In the genomic region with DNA sequence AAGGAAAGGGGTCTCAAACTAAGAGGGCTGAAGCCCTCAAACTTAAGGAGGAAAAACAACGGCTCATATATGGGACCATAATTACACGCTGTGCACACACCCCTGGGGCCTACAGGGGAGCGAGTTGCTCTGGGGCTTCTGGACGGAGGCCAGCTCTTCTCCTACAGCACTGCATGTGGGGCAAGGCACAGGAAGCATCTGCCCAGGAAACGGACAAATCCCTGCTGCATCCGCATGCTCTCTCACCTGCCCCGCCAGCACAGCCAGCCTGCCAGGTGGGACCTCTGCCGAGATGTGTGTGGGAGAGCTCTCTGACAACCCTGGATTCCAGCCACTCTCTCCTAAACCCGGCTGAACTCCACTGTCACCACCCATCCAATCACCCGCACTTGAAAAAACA, we compare ENCODE assay signal across 8 cellular contexts. TPM values are rescaled to one million over a fixed set of nuclear protein-coding genes. Genes with fewer than 3 reads are reported as not detected.
A peak's percentile ranks its signal among the peaks of the same experiment; 100 is the strongest.
DNase-seq lines count a peak whose midpoint lies in the region; ATAC-seq and TF ChIP-seq lines count a peak whose summit lies in the region.
"Had no signal": no experiment of that assay in that cellular context is flagged by ENCODE, and none has a peak within 500 bp of the region (broad histone marks: within the 10 kb centered on the region; RNA-seq: fewer than 3 reads in every experiment).

No MANE protein-coding gene starts in this region.

- RAD21 ChIA-PET in HCT116 (lab: Charles Lee; ENCODE audit: low non-redundant PET in 1 of 2, low total read pairs in 2 of 2, uncharacterized antibody in 2 of 2, unreplicated experiment in 2 of 2) = no interaction called here

- no peak overlapping the region for H3K14ac ChIP-seq in trophoblast cell (ENCODE audit: low read length)

- no peak overlapping the region for H2BK5ac ChIP-seq in trophoblast cell (ENCODE audit: low read depth, low read length, poor library complexity)

- DNase-seq in HCT116 (ENCODE audit: low read depth, low spot score) = no peak
- peak; percentile 80 for DNase-seq in NCI-H345 treated with DMSO at 0.1 percent for 48 hours (lab: John Stamatoyannopoulos, UW; ENCODE audit: unreplicated experiment)
- DNase-seq in chondrocyte (ENCODE audit: low spot score) = no peak
- DNase-seq in trophoblast cell = no peak
- no peak for DNase-seq in NK-92 treated with Interleukin-12 subunit alpha and Interleukin-12 subunit beta, amount 100 ng/mL, for 24 hours (lab: John Stamatoyannopoulos, UW)
- DNase-seq in posterior vena cava (ENCODE audit: low spot score) = no peak
- no peak for DNase-seq in Ammon's horn (ENCODE audit: low spot score)
- DNase-seq: stimulated activated CD4-positive, alpha-beta T cell treated with anti-CD3 and anti-CD28 coated beads, Interleukin-2, amount 100 ng/mL, for 48 hours had no signal

- no peaks in the 10 kb centered on the region for H4K20me1 ChIP-seq in HCT116 (ENCODE audit: insufficient read depth)

- H4K12ac ChIP-seq in trophoblast cell (ENCODE audit: low read depth, low read length) = no peak overlapping the region

- H3K27ac ChIP-seq in HCT116 (ENCODE audit: low read depth, low read length) (no peak overlapping the region), trophoblast cell (ENCODE audit: low read depth, low read length) (peak overlapping the region; percentile 34)

- peak overlapping the region; percentile 38 for H3K18ac ChIP-seq in trophoblast cell (ENCODE audit: low read length)

- H3K27me3 Mint-ChIP-seq in chondrocyte (ENCODE audit: low read depth) = no peaks in the 10 kb centered on the region

- no peak overlapping the region for H4K91ac ChIP-seq in trophoblast cell (ENCODE audit: low read depth, low read length)

- H2BK12ac ChIP-seq in trophoblast cell (ENCODE audit: low read length) = no peak overlapping the region

- no peaks in the 10 kb centered on the region for H3K9me2 ChIP-seq in HCT116 (ENCODE audit: insufficient read depth)

- H3K79me1 ChIP-seq in trophoblast cell (ENCODE audit: low read length) = no peaks in the 10 kb centered on the region

- CTCF ChIA-PET in HCT116 (lab: Charles Lee) = interaction anchor here (0.6 kb wide), 1 partner anchor 245 kb away, joined by 3 read pairs; no protein-coding TSS in a partner anchor

- H3K4me1 Mint-ChIP-seq in chondrocyte (ENCODE audit: low read depth) = peaks cover 43% of the 10 kb centered on the region

- TF ChIP-seq CTCF in HCT116 (IDR thresholded peaks at IDR 0.05 in 2 of 3, conservative IDR thresholded peaks at IDR 0.05 in 1 of 3; ENCODE audit: borderline replicate concordance in 1 of 3, insufficient read depth in 1 of 3, low read depth in 2 of 3, low read length in 2 of 3) (no peak), chondrocyte (IDR thresholded peaks at IDR 0.05) (no peak)

- TF ChIP-seq RAD21 in HCT116 (IDR thresholded peaks at IDR 0.05; ENCODE audit: low read depth) = no peak

- no peaks in the 10 kb centered on the region for H3K79me2 ChIP-seq in HCT116 (ENCODE audit: insufficient read depth, low read length)
- H3K79me2 ChIP-seq in trophoblast cell (ENCODE audit: control insufficient read depth, insufficient read depth, low read length, poor library complexity) = no peaks in the 10 kb centered on the region

- no peak overlapping the region for H2BK120ac ChIP-seq in trophoblast cell (ENCODE audit: insufficient read depth, low read length, poor library complexity)

- no peak for ATAC-seq in HCT116

- no peaks in the 10 kb centered on the region for H3K36me3 ChIP-seq in HCT116 (ENCODE audit: control insufficient read depth in 1 of 2, insufficient read depth in 2 of 2, low read length in 2 of 2)
- H3K36me3 ChIP-seq in trophoblast cell (ENCODE audit: control insufficient read depth in 1 of 2, insufficient read depth in 2 of 2, low read length in 2 of 2) = peaks cover 16 to 24% of the 10 kb centered on the region in 2 experiments

- H3K4me3 ChIP-seq in HCT116 (replicated peaks in 1 of 2; ENCODE audit: low read depth in 1 of 2, low read length in 2 of 2) = no peak overlapping the region
- no peak overlapping the region for H3K4me3 ChIP-seq in trophoblast cell (ENCODE audit: low read depth, low read length)

- no TSS peak for BruUV-seq in HCT116 (replicated peaks; lab: Mats Ljungman, UMichigan)

- H3K9me3 ChIP-seq in HCT116 (ENCODE audit: control insufficient read depth in 1 of 2, insufficient read depth in 1 of 2, low read depth in 1 of 2, low read length in 2 of 2) = no peaks in the 10 kb centered on the region
- H3K9me3 ChIP-seq in trophoblast cell (ENCODE audit: insufficient read depth, low read depth, low read length) = no peaks in the 10 kb centered on the region

- H3K23ac ChIP-seq in trophoblast cell (ENCODE audit: low read length) = no peak overlapping the region

- H3K4me1 ChIP-seq in HCT116 (ENCODE audit: control insufficient read depth in 1 of 2, insufficient read depth in 2 of 2, low read length in 2 of 2) (peaks cover 28 to 45% of the 10 kb centered on the region in 2 experiments), trophoblast cell (ENCODE audit: control insufficient read depth in 1 of 2, insufficient read depth in 2 of 2, low read length in 2 of 2) (peaks cover 11 to 21% of the 10 kb centered on the region in 2 experiments)

- no peak overlapping the region for H3K4me3 Mint-ChIP-seq in chondrocyte (ENCODE audit: unreplicated experiment)

- peaks cover under 1% of the 10 kb centered on the region for H3K36me3 Mint-ChIP-seq in chondrocyte (ENCODE audit: low read depth)

- 0 out of 2 replicates have a peak overlapping the region, but pooled peaks have one; percentile 39 for H3K9ac ChIP-seq in HCT116 (ENCODE audit: low read length)
- H3K9ac ChIP-seq in trophoblast cell (ENCODE audit: low read length) = no peak overlapping the region

- H2AFZ ChIP-seq in HCT116 (ENCODE audit: low read depth, low read length, poor library complexity, severe bottlenecking) (no peak overlapping the region), trophoblast cell (ENCODE audit: insufficient read depth, low read length, poor library complexity) (no peak overlapping the region)

- H3K4ac ChIP-seq in trophoblast cell (ENCODE audit: low read depth, low read length) = no peak overlapping the region

- no peaks in the 10 kb centered on the region for H3K27me3 ChIP-seq in HCT116 (ENCODE audit: insufficient read depth, low read length)
- no peaks in the 10 kb centered on the region for H3K27me3 ChIP-seq in trophoblast cell (ENCODE audit: insufficient read depth, low read length)

- H3K27ac Mint-ChIP-seq in chondrocyte (ENCODE audit: unreplicated experiment) = peak overlapping the region; percentile 97

- POLR2A ChIA-PET in HCT116 (lab: Charles Lee) = no interaction called here

- H4K8ac ChIP-seq in trophoblast cell (ENCODE audit: low read depth, low read length) = no peak overlapping the region

- no peaks in the 10 kb centered on the region for H3K9me3 Mint-ChIP-seq in chondrocyte (ENCODE audit: low read depth)

- no peak overlapping the region for H2AK5ac ChIP-seq in trophoblast cell (ENCODE audit: low read length)

- WGBS in trophoblast cell (ENCODE audit: extremely low coverage, insufficient coverage, insufficient read length) = no CpG with 5 or more reads among the region's 10 CpGs

- intact Hi-C loops in HCT116 (cut with micrococcal nuclease) (no loop called here), posterior vena cava (cut with DNase I) (loop anchor here in 1 of 2 donors (10.0 kb wide), 1 partner anchor 1839 kb away; no protein-coding TSS in a partner anchor)

- TF ChIP-seq POLR2A in HCT116 (IDR thresholded peaks at IDR 0.05; ENCODE audit: borderline replicate concordance, extremely low read depth, insufficient read depth, insufficient read length) = no peak

- H3K4me2 ChIP-seq in HCT116 (ENCODE audit: low read length) (peak overlapping the region; percentile 70), trophoblast cell (ENCODE audit: low read length) (no peak overlapping the region)

TF ChIP-seq in HCT116, 20 proteins besides CTCF, POLR2A, EP300 and RAD21:
- TF ChIP-seq, protein P1, sequence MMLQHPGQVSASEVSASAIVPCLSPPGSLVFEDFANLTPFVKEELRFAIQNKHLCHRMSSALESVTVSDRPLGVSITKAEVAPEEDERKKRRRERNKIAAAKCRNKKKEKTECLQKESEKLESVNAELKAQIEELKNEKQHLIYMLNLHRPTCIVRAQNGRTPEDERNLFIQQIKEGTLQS (IDR thresholded peaks at IDR 0.05) = no peak
- TF ChIP-seq EZH2 (IDR thresholded peaks at IDR 0.05) = no peak
- TF ChIP-seq POLR2AphosphoS5 (IDR thresholded peaks at IDR 0.05; ENCODE audit: low read depth, low read length) = no peak
- TF ChIP-seq SRF (IDR thresholded peaks at IDR 0.05; ENCODE audit: low read depth) = no peak
- no peak for TF ChIP-seq EGR1 (IDR thresholded peaks at IDR 0.05; ENCODE audit: low read depth)
- TF ChIP-seq, protein P2, sequence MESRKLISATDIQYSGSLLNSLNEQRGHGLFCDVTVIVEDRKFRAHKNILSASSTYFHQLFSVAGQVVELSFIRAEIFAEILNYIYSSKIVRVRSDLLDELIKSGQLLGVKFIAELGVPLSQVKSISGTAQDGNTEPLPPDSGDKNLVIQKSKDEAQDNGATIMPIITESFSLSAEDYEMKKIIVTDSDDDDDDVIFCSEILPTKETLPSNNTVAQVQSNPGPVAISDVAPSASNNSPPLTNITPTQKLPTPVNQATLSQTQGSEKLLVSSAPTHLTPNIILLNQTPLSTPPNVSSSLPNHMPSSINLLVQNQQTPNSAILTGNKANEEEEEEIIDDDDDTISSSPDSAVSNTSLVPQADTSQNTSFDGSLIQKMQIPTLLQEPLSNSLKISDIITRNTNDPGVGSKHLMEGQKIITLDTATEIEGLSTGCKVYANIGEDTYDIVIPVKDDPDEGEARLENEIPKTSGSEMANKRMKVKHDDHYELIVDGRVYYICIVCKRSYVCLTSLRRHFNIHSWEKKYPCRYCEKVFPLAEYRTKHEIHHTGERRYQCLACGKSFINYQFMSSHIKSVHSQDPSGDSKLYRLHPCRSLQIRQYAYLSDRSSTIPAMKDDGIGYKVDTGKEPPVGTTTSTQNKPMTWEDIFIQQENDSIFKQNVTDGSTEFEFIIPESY (IDR thresholded peaks at IDR 0.05; ENCODE audit: extremely low read depth, insufficient replicate concordance, low read length) = no peak
- no peak for TF ChIP-seq ZNF274 (IDR thresholded peaks at IDR 0.05; ENCODE audit: low read depth, low read length)
- no peak for TF ChIP-seq ELF1 (IDR thresholded peaks at IDR 0.05; ENCODE audit: borderline replicate concordance, low read depth)
- TF ChIP-seq FOSL1 (IDR thresholded peaks at IDR 0.05; ENCODE audit: low read depth) = no peak
- TF ChIP-seq JUND (IDR thresholded peaks at IDR 0.05) = no peak
TF ChIP-seq in HCT116: peak in this region for 0.

RNA-seq across cellular contexts. Expression of a gene that starts 54.1 kb away (rescaled TPM):
- total RNA-seq in HCT116 (2021; ENCODE audit: unreplicated experiment) (132 TPM), chondrocyte (66.0 to 66.9 TPM (median 66.3 TPM) in 3 replicates), posterior vena cava (10 to 100 TPM; 40.9 to 41.9 TPM)
- polyA plus RNA-seq in HCT116 (2012) = 98.1 and 139 TPM in 2 replicates
- 76.0 and 77.4 TPM in 2 replicates for polyA plus RNA-seq in trophoblast cell (2013)

RNA-seq across cellular contexts. Expression of a gene that starts 54.2 kb away (rescaled TPM):
- 11.7 TPM for total RNA-seq in HCT116 (2021; ENCODE audit: unreplicated experiment)
- polyA plus RNA-seq in HCT116 (2012) = 3.6 and 5.4 TPM in 2 replicates
- total RNA-seq in chondrocyte = 7.0 to 7.8 TPM (median 7.5 TPM) in 3 replicates
- 2.4 and 2.5 TPM in 2 replicates for polyA plus RNA-seq in trophoblast cell (2013)
- total RNA-seq in posterior vena cava = 1 to 10 TPM; 5.0 to 6.7 TPM
